ENCODE assay signal across 1 cellular context in the genomic region with DNA sequence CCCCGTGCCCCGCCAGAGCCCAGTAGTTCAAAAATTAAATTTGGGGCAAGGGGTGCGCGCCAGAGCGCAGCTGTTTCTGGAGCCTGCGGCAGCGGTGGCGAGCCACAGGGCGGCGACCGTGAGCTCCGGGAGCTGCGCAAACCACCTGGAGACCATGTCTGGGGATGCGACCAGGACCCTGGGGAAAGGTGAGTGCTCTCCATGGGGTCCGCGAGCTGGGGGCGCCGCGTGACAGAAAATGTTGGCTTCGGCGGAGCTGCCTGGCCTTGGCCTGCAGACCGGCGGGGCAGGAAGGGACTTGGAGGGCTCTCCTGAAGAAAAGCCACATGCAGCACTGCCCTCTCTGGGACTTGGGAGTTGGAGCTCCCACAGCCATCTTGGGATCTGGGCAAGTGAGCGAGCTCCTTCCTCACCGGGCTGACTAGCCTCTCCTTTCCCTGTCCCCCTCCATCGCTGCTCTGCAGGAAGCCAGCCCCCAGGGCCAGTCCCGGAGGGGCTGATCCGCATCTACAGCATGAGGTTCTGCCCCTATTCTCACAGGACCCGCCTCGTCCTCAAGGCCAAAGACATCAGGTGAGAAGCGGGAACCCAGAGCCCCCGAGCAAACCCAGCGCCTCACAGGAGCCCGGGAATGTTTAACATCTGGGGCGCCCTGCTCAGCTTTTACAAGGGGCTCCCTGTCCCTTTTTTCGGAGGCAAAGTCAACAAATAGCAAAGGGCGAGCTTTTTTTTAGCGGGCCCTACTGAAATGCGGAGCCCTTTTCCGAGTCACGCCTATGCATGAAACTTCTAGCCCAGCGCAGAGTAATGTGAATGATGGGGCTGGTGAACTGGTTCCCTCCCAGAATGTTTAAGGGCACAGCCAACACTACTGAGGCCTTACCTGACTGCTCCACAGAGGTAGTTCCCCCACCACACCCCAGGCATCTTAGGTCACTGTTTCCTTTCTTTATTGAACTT.
A peak's percentile ranks its signal among the peaks of the same experiment; 100 is the strongest.
TF ChIP-seq lines count a peak whose summit lies in the region.

No MANE protein-coding gene starts in this region.

TF ChIP-seq in IMR-90, 13 proteins besides CTCF, POLR2A, EP300 and RAD21:
- peak; percentile 55 for TF ChIP-seq SMC3 (IDR thresholded peaks at IDR 0.05; ENCODE audit: low read depth, low read length)
- no peak for TF ChIP-seq RFX5 (IDR thresholded peaks at IDR 0.05; ENCODE audit: low read depth, low read length)
